ENCODE assay signal across 6 cellular contexts in the genomic region with DNA sequence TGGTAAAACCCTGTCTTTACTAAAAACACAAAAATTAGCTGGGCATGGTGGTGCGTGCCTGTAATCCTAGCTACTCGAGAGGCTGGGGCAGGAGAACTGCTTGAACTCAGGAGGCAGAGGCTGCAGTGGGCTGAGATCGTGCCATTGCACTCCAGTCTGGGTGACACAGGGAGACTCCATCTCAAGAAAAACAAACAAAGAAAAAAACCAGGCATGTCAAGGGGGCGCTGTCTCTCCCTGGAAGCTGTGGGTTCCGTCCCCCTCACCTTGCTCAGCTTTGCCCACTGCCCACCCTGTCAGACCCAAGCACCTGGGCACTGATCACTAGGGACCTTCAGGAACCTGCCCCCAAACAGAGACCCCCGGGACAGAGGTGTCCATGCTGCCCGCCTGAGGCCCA. TPM values are rescaled to one million over a fixed set of nuclear protein-coding genes. Genes with fewer than 3 reads are reported as not detected.
DNase-seq lines count a peak whose midpoint lies in the region; ATAC-seq and TF ChIP-seq lines count a peak whose summit lies in the region.
"Not testable (repeated sequence)": the region's sequence is repeated elsewhere in the genome, so short reads cannot be mapped to it uniquely, and the experiment has no call there.

No MANE protein-coding gene starts in this region.

- H3K27ac ChIP-seq in GM23338 (ENCODE audit: low read depth); neuronal stem cell (replicated peaks; ENCODE audit: low read length): not testable (repeated sequence)

- not testable (repeated sequence) for H3K4ac ChIP-seq in neuronal stem cell (ENCODE audit: low read length)

- DNase-seq in AG09309 (ENCODE audit: low read depth); GM23338 (ENCODE audit: low spot score); T-helper 2 cell treated with Interferon-gamma antibody and Interleukin-4, amounts not matched to agents 5 μg/mL and 100 μg/mL, for 36 hours (ENCODE audit: low spot score); effector memory CD8-positive, alpha-beta T cell; neuronal stem cell (ENCODE audit: low spot score): not testable (repeated sequence)

- H3F3A ChIP-seq in GM23338 (replicated peaks; ENCODE audit: low read depth), result not testable (repeated sequence)

- H3K27me3 ChIP-seq in GM23338 (ENCODE audit: insufficient read depth); neuronal stem cell (ENCODE audit: control insufficient read depth in 3 of 3, insufficient read depth in 3 of 3, low read depth in 1 of 3, low read length in 3 of 3): not testable (repeated sequence)

- not testable (repeated sequence) for H3K18ac ChIP-seq in neuronal stem cell (ENCODE audit: low read length)

- H3K4me1 Mint-ChIP-seq in GM23338; T-helper 2 cell treated with Interferon-gamma antibody and Interleukin-4, amounts not matched to agents 5 μg/mL and 100 μg/mL, for 36 hours (ENCODE audit: low read depth); activated T-helper 17 cell treated with anti-CD3 and anti-CD28 coated beads, Interleukin-2, amount 50 U/mL, for 72 hours: not testable (repeated sequence)
- peaks cover 22 to 25% of the 10 kb centered on the region in 2 donors for H3K4me1 Mint-ChIP-seq in effector memory CD8-positive, alpha-beta T cell (ENCODE audit: low read depth in 2 of 2)

- H3K9me2 ChIP-seq in GM23338 (ENCODE audit: insufficient read depth), result not testable (repeated sequence)

- H3K9me3 Mint-ChIP-seq in GM23338; T-helper 2 cell treated with Interferon-gamma antibody and Interleukin-4, amounts not matched to agents 5 μg/mL and 100 μg/mL, for 36 hours; activated T-helper 17 cell treated with anti-CD3 and anti-CD28 coated beads, Interleukin-2, amount 50 U/mL, for 72 hours; effector memory CD8-positive, alpha-beta T cell: not testable (repeated sequence)

- H2BK12ac ChIP-seq in neuronal stem cell (ENCODE audit: low read length), result not testable (repeated sequence)

- H3K36me3 Mint-ChIP-seq in GM23338 (ENCODE audit: low read depth), result not testable (repeated sequence)
- peaks cover 14% of the 10 kb centered on the region for H3K36me3 Mint-ChIP-seq in T-helper 2 cell treated with Interferon-gamma antibody and Interleukin-4, amounts not matched to agents 5 μg/mL and 100 μg/mL, for 36 hours (ENCODE audit: low read depth)
- peaks cover 73% of the 10 kb centered on the region for H3K36me3 Mint-ChIP-seq in activated T-helper 17 cell treated with anti-CD3 and anti-CD28 coated beads, Interleukin-2, amount 50 U/mL, for 72 hours (ENCODE audit: low read depth)
- peaks cover 38% of the 10 kb centered on the region for H3K36me3 Mint-ChIP-seq in effector memory CD8-positive, alpha-beta T cell (ENCODE audit: insufficient read depth)

- not testable (repeated sequence) for H3K4me2 ChIP-seq in GM23338; neuronal stem cell (ENCODE audit: insufficient read depth, low read length, poor library complexity, severe bottlenecking)

- H3K79me1 ChIP-seq in neuronal stem cell (ENCODE audit: low read depth, low read length), result peaks cover 10% of the 10 kb centered on the region

- H2BK15ac ChIP-seq in neuronal stem cell (ENCODE audit: low read length), result not testable (repeated sequence)

- H2AK5ac ChIP-seq in neuronal stem cell (ENCODE audit: low read depth, low read length), result not testable (repeated sequence)

- not testable (repeated sequence) for H3K14ac ChIP-seq in neuronal stem cell (ENCODE audit: low read length)

- not testable (repeated sequence) for H2BK120ac ChIP-seq in neuronal stem cell (ENCODE audit: low read depth, low read length)

- H2BK5ac ChIP-seq in neuronal stem cell (ENCODE audit: low read length), result not testable (repeated sequence)

- not testable (repeated sequence) for ATAC-seq in GM23338; activated T-helper 17 cell treated with anti-CD3 and anti-CD28 coated beads, Interleukin-2, amount 50 U/mL, for 72 hours (replicated peaks); effector memory CD8-positive, alpha-beta T cell (replicated peaks)

- not testable (repeated sequence) for H3K36me3 ChIP-seq in GM23338 (ENCODE audit: insufficient read depth)
- peaks cover 4 to 38% of the 10 kb centered on the region in 2 donors for H3K36me3 ChIP-seq in neuronal stem cell (replicated peaks in 1 of 2; ENCODE audit: control insufficient read depth in 2 of 2, insufficient read depth in 2 of 2, low read length in 2 of 2)

- not testable (repeated sequence) for H3K27me3 Mint-ChIP-seq in GM23338 (ENCODE audit: insufficient read depth, low read depth, poor library complexity); T-helper 2 cell treated with Interferon-gamma antibody and Interleukin-4, amounts not matched to agents 5 μg/mL and 100 μg/mL, for 36 hours (ENCODE audit: low read depth); activated T-helper 17 cell treated with anti-CD3 and anti-CD28 coated beads, Interleukin-2, amount 50 U/mL, for 72 hours; effector memory CD8-positive, alpha-beta T cell

- TF ChIP-seq CTCF in AG09309 (IDR thresholded peaks at IDR 0.05; ENCODE audit: control insufficient read depth, insufficient read depth, low read depth, low read length, missing control alignments) (peak; percentile 10), GM23338 (conservative IDR thresholded peaks at IDR 0.05; ENCODE audit: low read depth in 2 of 2) (peak; percentile 32 to 49)

- H3K27ac Mint-ChIP-seq in GM23338; activated T-helper 17 cell treated with anti-CD3 and anti-CD28 coated beads, Interleukin-2, amount 50 U/mL, for 72 hours: not testable (repeated sequence)
- H3K27ac Mint-ChIP-seq in T-helper 2 cell treated with Interferon-gamma antibody and Interleukin-4, amounts not matched to agents 5 μg/mL and 100 μg/mL, for 36 hours, result peak overlapping the region; percentile 57
- peak overlapping the region; percentile 41 to 69 for H3K27ac Mint-ChIP-seq in effector memory CD8-positive, alpha-beta T cell

- not testable (repeated sequence) for H4K20me1 ChIP-seq in GM23338 (replicated peaks; ENCODE audit: insufficient read depth)

- H3K23ac ChIP-seq in neuronal stem cell (ENCODE audit: low read depth, low read length, poor library complexity), result peak overlapping the region; percentile 23

- H3K4me3 Mint-ChIP-seq in GM23338, result not testable (repeated sequence)
- H3K4me3 Mint-ChIP-seq in T-helper 2 cell treated with Interferon-gamma antibody and Interleukin-4, amounts not matched to agents 5 μg/mL and 100 μg/mL, for 36 hours, result peak overlapping the region; percentile 45
- peak overlapping the region; percentile 87 for H3K4me3 Mint-ChIP-seq in activated T-helper 17 cell treated with anti-CD3 and anti-CD28 coated beads, Interleukin-2, amount 50 U/mL, for 72 hours
- peak overlapping the region in 1 of 2 donors; percentile 84 for H3K4me3 Mint-ChIP-seq in effector memory CD8-positive, alpha-beta T cell

- H2AFZ ChIP-seq in GM23338; neuronal stem cell (ENCODE audit: low read length): not testable (repeated sequence)

- not testable (repeated sequence) for H4K91ac ChIP-seq in neuronal stem cell (ENCODE audit: low read depth, low read length, poor library complexity)

- not testable (repeated sequence) for H3K9ac ChIP-seq in neuronal stem cell (ENCODE audit: low read depth, low read length, poor library complexity)

- no CpG with 5 or more reads among the region's 7 CpGs for WGBS in neuronal stem cell (ENCODE audit: extremely low coverage in 2 of 2, insufficient read length in 2 of 2, insufficient replicate concordance in 1 of 2), 2 donors

- not testable (repeated sequence) for H3K79me2 ChIP-seq in GM23338 (replicated peaks; ENCODE audit: insufficient read depth)

- not testable (repeated sequence) for H3K9me3 ChIP-seq in neuronal stem cell (replicated peaks in 1 of 2; ENCODE audit: control insufficient read depth in 2 of 2, insufficient read depth in 1 of 2, low read depth in 1 of 2, low read length in 2 of 2)

- not testable (repeated sequence) for H3K4me3 ChIP-seq in AG09309 (ENCODE audit: control insufficient read depth, low read depth, low read length); GM23338; neuronal stem cell (ENCODE audit: low read length in 2 of 2)

- not testable (repeated sequence) for H4K8ac ChIP-seq in neuronal stem cell (ENCODE audit: low read depth, low read length)

- H3K4me1 ChIP-seq in GM23338 (ENCODE audit: insufficient read depth), result not testable (repeated sequence)
- peaks cover 13 to 19% of the 10 kb centered on the region in 2 donors for H3K4me1 ChIP-seq in neuronal stem cell (ENCODE audit: control insufficient read depth in 2 of 2, insufficient read depth in 1 of 2, low read depth in 1 of 2, low read length in 2 of 2)

RNA-seq across cellular contexts. Expression of gene GPX4, which starts 25.3 kb away (rescaled TPM):
- 284 and 351 TPM in 2 replicates for total RNA-seq in GM23338 (2014; rRNA removed; shearing (Covaris generic))
- 543 and 573 TPM in 2 replicates for polyA plus RNA-seq in GM23338 (2016; fragmentation: Nextera tagmentation; extraction: Ambion mirVana)
- total RNA-seq in activated T-helper 17 cell treated with anti-CD3 and anti-CD28 coated beads, Interleukin-2, amount 50 U/mL, for 72 hours, result 100 to 1,000 TPM; 110 to 170 TPM
- polyA plus RNA-seq in neuronal stem cell (2013, experiment 1 of 2), result 755 TPM
- polyA plus RNA-seq in neuronal stem cell (2013, experiment 2 of 2), result 706 TPM

RNA-seq across cellular contexts. Expression of gene POLR2E, which starts 33.9 kb away (rescaled TPM):
- total RNA-seq in GM23338 (2014; rRNA removed; shearing (Covaris generic)), result 257 and 303 TPM in 2 replicates
- polyA plus RNA-seq in GM23338 (2016; fragmentation: Nextera tagmentation; extraction: Ambion mirVana), result 254 and 286 TPM in 2 replicates
- total RNA-seq in activated T-helper 17 cell treated with anti-CD3 and anti-CD28 coated beads, Interleukin-2, amount 50 U/mL, for 72 hours, result 100 to 1,000 TPM; 155 to 248 TPM
- polyA plus RNA-seq in neuronal stem cell (2013, experiment 1 of 2), result 201 TPM
- polyA plus RNA-seq in neuronal stem cell (2013, experiment 2 of 2), result 197 TPM

RNA-seq across cellular contexts. Expression of gene SBNO2, which starts 45.0 kb away (rescaled TPM):
- total RNA-seq in GM23338 (2014; rRNA removed; shearing (Covaris generic)), result 28.0 and 35.4 TPM in 2 replicates
- 6.3 and 6.9 TPM in 2 replicates for polyA plus RNA-seq in GM23338 (2016; fragmentation: Nextera tagmentation; extraction: Ambion mirVana)
- 100 to 1,000 TPM; 119 to 139 TPM for total RNA-seq in activated T-helper 17 cell treated with anti-CD3 and anti-CD28 coated beads, Interleukin-2, amount 50 U/mL, for 72 hours
- 13.3 TPM for polyA plus RNA-seq in neuronal stem cell (2013, experiment 1 of 2)
- polyA plus RNA-seq in neuronal stem cell (2013, experiment 2 of 2), result 13.9 TPM
